1 cellular context compared by ENCODE assay signal in genomic region chr5:55902696-55903095, GRCh38.
TF ChIP-seq lines count a peak whose summit lies in the region.

No MANE protein-coding gene starts in this region.

TF ChIP-seq in GM12878, 131 proteins besides CTCF, POLR2A, EP300 and RAD21:
- TF ChIP-seq ETV6 (conservative IDR thresholded peaks at IDR 0.05 in 1 of 2, IDR thresholded peaks at IDR 0.05 in 1 of 2; ENCODE audit: borderline replicate concordance in 1 of 2, low read depth in 1 of 2) (no peak), MLLT1 (IDR thresholded peaks at IDR 0.05) (no peak), JUND (IDR thresholded peaks at IDR 0.05; ENCODE audit: low read depth, low read length) (no peak), IKZF2 (IDR thresholded peaks at IDR 0.05) (no peak), KAT2A (conservative IDR thresholded peaks at IDR 0.05; ENCODE audit: control insufficient read depth, low read depth, low read length) (no peak)
